ENCODE assay signal across 8 cellular contexts in genomic region chr17:19728114-19728495, GRCh38. TPM values are rescaled to one million over a fixed set of nuclear protein-coding genes. Genes with fewer than 3 reads are reported as not detected.
DNase-seq lines count a peak whose midpoint lies in the region; ATAC-seq and TF ChIP-seq lines count a peak whose summit lies in the region.

No MANE protein-coding gene starts in this region.

- H3K9me3 ChIP-seq in gastroesophageal sphincter = no peaks in the 10 kb centered on the region

- no peaks in the 10 kb centered on the region for H3K27me3 ChIP-seq in gastroesophageal sphincter

- no peak for TF ChIP-seq EP300 in gastroesophageal sphincter (IDR thresholded peaks at IDR 0.05)

- ATAC-seq in gastroesophageal sphincter (peak; percentile 88), GM19452 (IDR thresholded peaks at IDR 0.05; ENCODE audit: unreplicated experiment) (no peak), GM19035 (IDR thresholded peaks at IDR 0.05; ENCODE audit: unreplicated experiment) (no peak)

- peak overlapping the region; percentile 77 to 91 (median 88) for H3K27ac ChIP-seq in gastroesophageal sphincter

- no peaks in the 10 kb centered on the region for H3K36me3 ChIP-seq in gastroesophageal sphincter

- H3K4me3 ChIP-seq in gastroesophageal sphincter = no peak overlapping the region

- 17 to 20% methylated on average over 1 to 2 of the region's 7 CpGs for WGBS in gastroesophageal sphincter (ENCODE audit: low coverage in 1 of 2), 2 donors

- in situ Hi-C loops in SK-MEL-5 (cut with HindIII; ENCODE audit: low pct_unique_long_range_greater_than_20kb, low sequenced_read_pairs) = no loop called here

- no peak for TF ChIP-seq CTCF in gastroesophageal sphincter (IDR thresholded peaks at IDR 0.05)

- no peak for TF ChIP-seq POLR2A in gastroesophageal sphincter (IDR thresholded peaks at IDR 0.05)

- peaks cover 4 to 54% (median 23%) of the 10 kb centered on the region in 3 donors for H3K4me1 ChIP-seq in gastroesophageal sphincter

- DNase-seq in HPDE6-E6E7 (ENCODE audit: extremely low spot score) = peak; percentile 40
- peak; percentile 27 for DNase-seq in SK-MEL-5 (ENCODE audit: low read depth, low spot score)
- DNase-seq in renal cortical epithelial cell (ENCODE audit: low read depth) = peak; percentile 79
- DNase-seq in GDM1 (lab: John Stamatoyannopoulos, UW) = no peak
- DNase-seq in activated gamma-delta T cell treated with Interleukin-2 at 50 U/mL for 16 hours = no peak

RNA-seq across cellular contexts. Expression of gene SLC47A2, which starts 11.7 kb away (rescaled TPM):
- total RNA-seq in SK-MEL-5 (2014; rRNA removed; shearing (Covaris generic)) = not detected in 2 replicates
- not detected in 2 replicates for polyA plus RNA-seq in SK-MEL-5 (2015; cell fraction: cytosol; rRNA removed)
- not detected in 2 replicates for polyA plus RNA-seq in SK-MEL-5 (2015; cell fraction: nucleus; rRNA removed)
- total RNA-seq in gastroesophageal sphincter (not detected), renal cortical epithelial cell (0.55 TPM in 1 of 2 replicates, not detected in the other)

RNA-seq across cellular contexts. Expression of gene ALDH3A1, which starts 20.0 kb away (rescaled TPM):
- 0.63 TPM in 1 of 2 replicates, not detected in the other for total RNA-seq in SK-MEL-5 (2014; rRNA removed; shearing (Covaris generic))
- polyA plus RNA-seq in SK-MEL-5 (2015; cell fraction: cytosol; rRNA removed) = 0.37 and 0.40 TPM in 2 replicates
- polyA plus RNA-seq in SK-MEL-5 (2015; cell fraction: nucleus; rRNA removed) = 0.31 TPM in 1 of 2 replicates, not detected in the other
- total RNA-seq in gastroesophageal sphincter = 10 to 100 TPM in 1 of 4 donors, 1 to 10 TPM in 3; 1.6 to 18.8 (median 3.1) TPM
- total RNA-seq in renal cortical epithelial cell = 0.10 TPM in 1 of 2 replicates, not detected in the other

Comparison
In these comparisons a context has a peak if more than half of its experiments do, and no peak if none do; other contexts are left out.
1. DNase-seq: peak in HPDE6-E6E7 (single experiment), SK-MEL-5 (single experiment) and renal cortical epithelial cell (single experiment); none in GDM1 (single experiment) and activated gamma-delta T cell treated with Interleukin-2 at 50 U/mL for 16 hours (single experiment).